Comparison of ENCODE assay signal across 26 cellular contexts in genomic region chr18:12750708-12751502, GRCh38. TPM values are rescaled to one million over a fixed set of nuclear protein-coding genes. Genes with fewer than 3 reads are reported as not detected.
DNase-seq lines count a peak whose midpoint lies in the region; ATAC-seq, FAIRE-seq and TF ChIP-seq lines count a peak whose summit lies in the region.
"Had no signal": no experiment of that assay in that cellular context is flagged by ENCODE, and none has a peak within 500 bp of the region (broad histone marks: within the 10 kb centered on the region; RNA-seq: fewer than 3 reads in every experiment).

No MANE protein-coding gene starts in this region.

- POLR2A ChIA-PET in activated CD4-positive, alpha-beta T cell treated with anti-CD3 and anti-CD28 coated beads for 36 hours (lab: Charles Lee), result interaction anchor here (1.4 kb wide), 1 partner anchor 24 kb away, joined by 8 read pairs; no protein-coding TSS in a partner anchor

- peak overlapping the region; percentile 35 for H3K27ac Mint-ChIP-seq in activated CD4-positive, alpha-beta T cell treated with anti-CD3 and anti-CD28 coated beads for 36 hours
- no peak overlapping the region for H3K27ac Mint-ChIP-seq in stimulated activated naive B cell treated with anti-CD40 and anti-IgM and Interleukin-4, amounts not matched to agents 10 μg/mL and 1 μg/mL and 100 μg/mL, for 72 hours
- H3K27ac Mint-ChIP-seq: HFFc6, immature natural killer cell had no signal

- no peak overlapping the region for H3K4me3 ChIP-seq in kidney (ENCODE audit: low read length in 2 of 2)
- H3K4me3 ChIP-seq: gastroesophageal sphincter, Peyer's patch, psoas muscle, thoracic aorta had no signal

- H3K9ac ChIP-seq in kidney (ENCODE audit: low read length in 2 of 2), result no peak overlapping the region

- H3K9me3 Mint-ChIP-seq in activated CD4-positive, alpha-beta T cell treated with anti-CD3 and anti-CD28 coated beads for 36 hours (ENCODE audit: low read depth), result no peaks in the 10 kb centered on the region
- no peaks in the 10 kb centered on the region for H3K9me3 Mint-ChIP-seq in stimulated activated naive B cell treated with anti-CD40 and anti-IgM and Interleukin-4, amounts not matched to agents 10 μg/mL and 1 μg/mL and 100 μg/mL, for 72 hours
- H3K9me3 Mint-ChIP-seq: HFFc6, immature natural killer cell had no signal

- peaks cover 15% of the 10 kb centered on the region for H3K4me1 Mint-ChIP-seq in activated CD4-positive, alpha-beta T cell treated with anti-CD3 and anti-CD28 coated beads for 36 hours
- peaks cover 18 to 25% of the 10 kb centered on the region in 2 donors for H3K4me1 Mint-ChIP-seq in stimulated activated naive B cell treated with anti-CD40 and anti-IgM and Interleukin-4, amounts not matched to agents 10 μg/mL and 1 μg/mL and 100 μg/mL, for 72 hours
- H3K4me1 Mint-ChIP-seq: immature natural killer cell had no signal

- H3K4me1 ChIP-seq in kidney (ENCODE audit: control insufficient read depth in 1 of 2, insufficient read depth in 1 of 2, low read depth in 1 of 2, low read length in 2 of 2), result no peaks in the 10 kb centered on the region
- H3K4me1 ChIP-seq: gastroesophageal sphincter, Peyer's patch, psoas muscle had no signal

- CTCF ChIA-PET in activated CD4-positive, alpha-beta T cell treated with anti-CD3 and anti-CD28 coated beads for 36 hours (lab: Charles Lee), result interaction anchor here (1.7 kb wide), 1 partner anchor 135 kb away, joined by 5 read pairs; no protein-coding TSS in a partner anchor

- H3K36me3 ChIP-seq in KOPT-K1 (ENCODE audit: insufficient read depth, low read length) (peaks cover 55% of the 10 kb centered on the region), kidney (ENCODE audit: control insufficient read depth in 1 of 2, insufficient read depth in 2 of 2, low read length in 2 of 2) (no peaks in the 10 kb centered on the region)
- H3K36me3 ChIP-seq: gastroesophageal sphincter, Peyer's patch, thoracic aorta had no signal

- no peak for ATAC-seq in activated CD4-positive, alpha-beta T cell treated with anti-CD3 and anti-CD28 coated beads for 36 hours
- ATAC-seq in stimulated activated naive B cell treated with anti-CD40 and anti-IgM and Interleukin-4, amounts not matched to agents 10 μg/mL and 1 μg/mL and 100 μg/mL, for 72 hours (replicated peaks), result no peak
- no peak for ATAC-seq in GM19328 (IDR thresholded peaks at IDR 0.05; ENCODE audit: unreplicated experiment)
- no peak for ATAC-seq in GM19395 (IDR thresholded peaks at IDR 0.05; ENCODE audit: unreplicated experiment)
- ATAC-seq: gastroesophageal sphincter, psoas muscle had no signal

- FAIRE-seq in kidney (lab: Jason Lieb, UNC), result no peak
- FAIRE-seq: HTR-8/SVneo had no signal

- no peak for TF ChIP-seq CTCF in kidney (IDR thresholded peaks at IDR 0.05; ENCODE audit: borderline replicate concordance, extremely low read depth, insufficient read depth)

- H3K27ac ChIP-seq in KOPT-K1 (ENCODE audit: low read depth, low read length, poor library complexity, severe bottlenecking), result peak overlapping the region; percentile 99
- no peak overlapping the region for H3K27ac ChIP-seq in kidney (ENCODE audit: low read depth in 2 of 2, low read length in 2 of 2)
- H3K27ac ChIP-seq: gastroesophageal sphincter, Peyer's patch, psoas muscle had no signal

- DNase-seq in activated CD4-positive, alpha-beta T cell treated with anti-CD3 and anti-CD28 coated beads for 36 hours, result no peak
- DNase-seq in activated CD4-positive, alpha-beta T cell treated with anti-CD3 and anti-CD28 coated beads, Interleukin-2, amount 50 U/mL, for 4 hours, result no peak
- DNase-seq in kidney, result peak; percentile 67
- DNase-seq in stimulated activated naive B cell treated with anti-CD40 and anti-IgM and Interleukin-4, amounts not matched to agents 10 μg/mL and 1 μg/mL and 100 μg/mL, for 72 hours, result no peak
- no peak for DNase-seq in SHP77 (lab: John Stamatoyannopoulos, UW)
- DNase-seq: activated CD4-positive, CD25-positive, alpha-beta regulatory T cell treated with anti-CD3 and anti-CD28 coated beads, Interleukin-2, amount 50 U/mL, for 72 hours; activated effector memory CD4-positive, alpha-beta T cell treated with anti-CD3 and anti-CD28 coated beads, Interleukin-2, amount 50 U/mL, for 16 hours; activated T-cell treated with anti-CD3 and anti-CD28 coated beads for 4 hours; cerebellar nuclear complex; DMS153; GOT3; HFFc6; hippocampal formation; immature natural killer cell; NCI-H1092; NCI-H510A treated with DMSO at 0.1 percent for 48 hours; NK-92 treated with Interleukin-12 subunit alpha and Interleukin-12 subunit beta, amount 100 ng/mL, for 24 hours; psoas muscle; stimulated activated naive CD4-positive, alpha-beta T cell treated with Interleukin-2 at 50 U/mL for 16 hours had no signal

- intact Hi-C loops in activated CD4-positive, alpha-beta T cell treated with anti-CD3 and anti-CD28 coated beads for 36 hours (cut with DNase I, micrococcal nuclease), result no loop called here
- intact Hi-C loops in kidney (cut with DNase I), result no loop called here

- no peaks in the 10 kb centered on the region for H3K9me3 ChIP-seq in KOPT-K1 (ENCODE audit: insufficient read depth, low read length, poor library complexity, severe bottlenecking)
- H3K9me3 ChIP-seq in kidney (ENCODE audit: control insufficient read depth in 1 of 2, low read length in 2 of 2), result no peaks in the 10 kb centered on the region
- H3K9me3 ChIP-seq: gastroesophageal sphincter, Peyer's patch, psoas muscle, thoracic aorta had no signal

- H3K27me3 Mint-ChIP-seq in activated CD4-positive, alpha-beta T cell treated with anti-CD3 and anti-CD28 coated beads for 36 hours, result no peaks in the 10 kb centered on the region
- peaks cover 19 to 22% of the 10 kb centered on the region in 2 donors for H3K27me3 Mint-ChIP-seq in stimulated activated naive B cell treated with anti-CD40 and anti-IgM and Interleukin-4, amounts not matched to agents 10 μg/mL and 1 μg/mL and 100 μg/mL, for 72 hours

- no peak overlapping the region for H3K4me3 Mint-ChIP-seq in activated CD4-positive, alpha-beta T cell treated with anti-CD3 and anti-CD28 coated beads for 36 hours
- peak overlapping the region; percentile 30 to 37 for H3K4me3 Mint-ChIP-seq in stimulated activated naive B cell treated with anti-CD40 and anti-IgM and Interleukin-4, amounts not matched to agents 10 μg/mL and 1 μg/mL and 100 μg/mL, for 72 hours
- H3K4me3 Mint-ChIP-seq: HFFc6, immature natural killer cell had no signal

- H3K36me3 Mint-ChIP-seq in activated CD4-positive, alpha-beta T cell treated with anti-CD3 and anti-CD28 coated beads for 36 hours (ENCODE audit: low read depth), result no peaks in the 10 kb centered on the region
- H3K36me3 Mint-ChIP-seq in stimulated activated naive B cell treated with anti-CD40 and anti-IgM and Interleukin-4, amounts not matched to agents 10 μg/mL and 1 μg/mL and 100 μg/mL, for 72 hours, result no peaks in the 10 kb centered on the region

RNA-seq across cellular contexts. Expression of gene PSMG2, which starts 48.1 kb away (rescaled TPM):
- 100 to 1,000 TPM; 113 to 118 TPM for total RNA-seq in activated CD4-positive, alpha-beta T cell treated with anti-CD3 and anti-CD28 coated beads for 36 hours
- total RNA-seq in kidney, result 66.2 TPM
- 108 TPM for polyA plus RNA-seq in kidney (ENCODE audit: insufficient read depth, low read depth, low replicate concordance)

RNA-seq across cellular contexts. Expression of gene CEP76, which starts 48.4 kb away (rescaled TPM):
- 10 to 100 TPM; 12.5 to 13.9 TPM for total RNA-seq in activated CD4-positive, alpha-beta T cell treated with anti-CD3 and anti-CD28 coated beads for 36 hours
- total RNA-seq in kidney, result 5.3 TPM
- 2.0 TPM for polyA plus RNA-seq in kidney (ENCODE audit: insufficient read depth, low read depth, low replicate concordance)
